3 cellular contexts compared by ENCODE assay signal in genomic region chr5:80631277-80632259, GRCh38.
TF ChIP-seq lines count a peak whose summit lies in the region.

No MANE protein-coding gene starts in this region.

TF ChIP-seq in GM23338, 12 proteins besides CTCF, POLR2A, EP300 and RAD21 (continues in another document):
- no peak for TF ChIP-seq NANOG (IDR thresholded peaks at IDR 0.05; ENCODE audit: borderline replicate concordance)
- TF ChIP-seq EZH2 (IDR thresholded peaks at IDR 0.05; ENCODE audit: low read depth, unreplicated experiment) = no peak
- no peak for TF ChIP-seq ETS1 (IDR thresholded peaks at IDR 0.05)
- no peak for TF ChIP-seq ZNF462 (CRISPR knock-in tag; IDR thresholded peaks at IDR 0.05)

TF ChIP-seq in K562, 482 proteins besides CTCF, POLR2A, EP300 and RAD21 (continues in another document):
- no peak for TF ChIP-seq ATF6 (CRISPR knock-in tag; IDR thresholded peaks at IDR 0.05)
- TF ChIP-seq BACH1 (tag; IDR thresholded peaks at IDR 0.05) = no peak
- no peak for TF ChIP-seq CBFB (CRISPR knock-in tag; IDR thresholded peaks at IDR 0.05)
- TF ChIP-seq ZSCAN32 (CRISPR knock-in tag; IDR thresholded peaks at IDR 0.05) = no peak
- TF ChIP-seq PML (IDR thresholded peaks at IDR 0.05; ENCODE audit: low read length) = no peak
- no peak for TF ChIP-seq DACH1 (IDR thresholded peaks at IDR 0.05; ENCODE audit: partially characterized antibody)
- TF ChIP-seq TEAD4 (IDR thresholded peaks at IDR 0.05; ENCODE audit: low read length) = 0 out of 2 replicates have a peak, but pooled peaks have one; percentile 22
- TF ChIP-seq TEAD4 (CRISPR knock-in tag; IDR thresholded peaks at IDR 0.05; ENCODE audit: borderline replicate concordance) = no peak
- TF ChIP-seq ETS2 (tag; IDR thresholded peaks at IDR 0.05; ENCODE audit: borderline replicate concordance, poor library complexity, severe bottlenecking) = no peak
- TF ChIP-seq DIDO1 (tag; IDR thresholded peaks at IDR 0.05; ENCODE audit: low read depth) = no peak
- no peak for TF ChIP-seq BRF2 (IDR thresholded peaks at IDR 0.05; ENCODE audit: borderline replicate concordance, insufficient read depth, insufficient read length)
- no peak for TF ChIP-seq CBX3 (IDR thresholded peaks at IDR 0.05; ENCODE audit: borderline replicate concordance in 1 of 2, low read length in 2 of 2)
- TF ChIP-seq ZBED1 (IDR thresholded peaks at IDR 0.05) = no peak
- no peak for TF ChIP-seq PREB (CRISPR knock-in tag; IDR thresholded peaks at IDR 0.05)
- no peak; the same call in 1 of the 2 replicates for TF ChIP-seq ZNF121 (CRISPR knock-in tag; conservative IDR thresholded peaks at IDR 0.05)
- TF ChIP-seq TCF3 (CRISPR knock-in tag; IDR thresholded peaks at IDR 0.05) = peak; percentile 63
- peak; percentile 77 for TF ChIP-seq CBFA2T3 (IDR thresholded peaks at IDR 0.05)
- TF ChIP-seq NR2F6 (CRISPR knock-in tag; IDR thresholded peaks at IDR 0.05) = no peak
- TF ChIP-seq XRCC3 (IDR thresholded peaks at IDR 0.05) = no peak
- TF ChIP-seq CBFA2T2 (conservative IDR thresholded peaks at IDR 0.05) = peak; percentile 46
- TF ChIP-seq MLX (CRISPR knock-in tag; conservative IDR thresholded peaks at IDR 0.05) = no peak
- TF ChIP-seq PHF8 (IDR thresholded peaks at IDR 0.05; ENCODE audit: borderline replicate concordance, low read length) = no peak
- TF ChIP-seq TAF9B (IDR thresholded peaks at IDR 0.05; ENCODE audit: partially characterized antibody) = no peak
- TF ChIP-seq ZNF780A (CRISPR knock-in tag; IDR thresholded peaks at IDR 0.05) = no peak
- no peak for TF ChIP-seq ATF2 (CRISPR knock-in tag; IDR thresholded peaks at IDR 0.05)

TF ChIP-seq in HepG2, 621 proteins besides CTCF, POLR2A, EP300 and RAD21 (continues in another document):
- TF ChIP-seq XRCC5 (optimal IDR thresholded peaks at IDR 0.05; ENCODE audit: low read length) (no peak), ZNF670 (CRISPR knock-in tag; IDR thresholded peaks at IDR 0.05; ENCODE audit: borderline replicate concordance) (no peak), ZC3H13 (CRISPR knock-in tag; IDR thresholded peaks at IDR 0.05) (no peak), HNF4A (CRISPR knock-in tag; IDR thresholded peaks at IDR 0.05) (peak; percentile 77), HES4 (CRISPR knock-in tag; IDR thresholded peaks at IDR 0.05; ENCODE audit: borderline replicate concordance) (no peak), ZNF652 (CRISPR knock-in tag; IDR thresholded peaks at IDR 0.05; ENCODE audit: borderline replicate concordance, low read depth) (peak; percentile 88), HDAC6 (IDR thresholded peaks at IDR 0.05; ENCODE audit: low read depth, low read length) (no peak), SIN3A (IDR thresholded peaks at IDR 0.05; ENCODE audit: borderline replicate concordance, low read depth, low read length) (no peak), MAFF (IDR thresholded peaks at IDR 0.05; ENCODE audit: low read depth, low read length) (no peak), POGZ (CRISPR knock-in tag; IDR thresholded peaks at IDR 0.05) (no peak), ZNF543 (CRISPR knock-in tag; IDR thresholded peaks at IDR 0.05) (0 out of 2 replicates have a peak, but pooled peaks have one; percentile 20), ASH2L (IDR thresholded peaks at IDR 0.05; ENCODE audit: insufficient read length, low read depth, low read length) (peak; percentile 71), SMAD9 (CRISPR knock-in tag; IDR thresholded peaks at IDR 0.05) (no peak), MLX (CRISPR knock-in tag; IDR thresholded peaks at IDR 0.05) (no peak), CENPBD1 (CRISPR knock-in tag; IDR thresholded peaks at IDR 0.05; ENCODE audit: borderline replicate concordance, low read depth) (no peak), SAP130 (CRISPR knock-in tag; IDR thresholded peaks at IDR 0.05; ENCODE audit: low read depth) (peak; percentile 46), ZBTB20 (CRISPR knock-in tag; IDR thresholded peaks at IDR 0.05; ENCODE audit: borderline replicate concordance, low read depth) (0 out of 2 replicates have a peak, but pooled peaks have one; percentile 26), WIZ (CRISPR knock-in tag; IDR thresholded peaks at IDR 0.05) (no peak), JUND (CRISPR knock-in tag; IDR thresholded peaks at IDR 0.05) (no peak), PHF20 (CRISPR knock-in tag; IDR thresholded peaks at IDR 0.05) (no peak), ZNF850 (CRISPR knock-in tag; conservative IDR thresholded peaks at IDR 0.05) (no peak), ELF3 (CRISPR knock-in tag; IDR thresholded peaks at IDR 0.05) (0 out of 2 replicates have a peak, but pooled peaks have one; percentile 14), ZNF432 (CRISPR knock-in tag; IDR thresholded peaks at IDR 0.05; ENCODE audit: borderline replicate concordance) (no peak), FOXP1 (IDR thresholded peaks at IDR 0.05) (no peak), FOXP1 (CRISPR knock-in tag; IDR thresholded peaks at IDR 0.05) (no peak), ARNT (IDR thresholded peaks at IDR 0.05) (no peak), ARHGAP35 (CRISPR knock-in tag; IDR thresholded peaks at IDR 0.05; ENCODE audit: borderline replicate concordance) (no peak), KMT2A (CRISPR knock-in tag; IDR thresholded peaks at IDR 0.05) (no peak), NCOR1 (IDR thresholded peaks at IDR 0.05; ENCODE audit: borderline replicate concordance, low read length) (peak; percentile 20; the same call in 1 of the 2 replicates), PBX2 (CRISPR knock-in tag; IDR thresholded peaks at IDR 0.05) (no peak), ZNF264 (CRISPR knock-in tag; IDR thresholded peaks at IDR 0.05) (no peak), HNRNPK (IDR thresholded peaks at IDR 0.05; ENCODE audit: low read depth, low read length, poor library complexity, severe bottlenecking) (no peak), GATAD2A (CRISPR knock-in tag; IDR thresholded peaks at IDR 0.05) (peak; percentile 52), NAIF1 (CRISPR knock-in tag; IDR thresholded peaks at IDR 0.05; ENCODE audit: borderline replicate concordance) (peak; percentile 31; the same call in 1 of the 2 replicates), HDAC2 (CRISPR knock-in tag; IDR thresholded peaks at IDR 0.05) (peak; percentile 47), ZNF614 (CRISPR knock-in tag; IDR thresholded peaks at IDR 0.05; ENCODE audit: borderline replicate concordance) (no peak), ZNF331 (CRISPR knock-in tag; IDR thresholded peaks at IDR 0.05) (peak; percentile 32; the same call in 1 of the 2 replicates), KLF9 (CRISPR knock-in tag; IDR thresholded peaks at IDR 0.05; ENCODE audit: low read depth) (no peak), MTA1 (CRISPR knock-in tag; IDR thresholded peaks at IDR 0.05; ENCODE audit: borderline replicate concordance) (no peak), ZNF770 (CRISPR knock-in tag; IDR thresholded peaks at IDR 0.05) (no peak), PBX3 (CRISPR knock-in tag; IDR thresholded peaks at IDR 0.05; ENCODE audit: borderline replicate concordance) (no peak), ADNP (CRISPR knock-in tag; IDR thresholded peaks at IDR 0.05) (no peak), ZNF343 (CRISPR knock-in tag; IDR thresholded peaks at IDR 0.05) (no peak), BORCS8-MEF2B (CRISPR knock-in tag; IDR thresholded peaks at IDR 0.05) (no peak), POLR2AphosphoS2 (IDR thresholded peaks at IDR 0.05; ENCODE audit: low read depth, low read length) (no peak), PREB (CRISPR knock-in tag; IDR thresholded peaks at IDR 0.05) (no peak), EHMT2 (IDR thresholded peaks at IDR 0.05; ENCODE audit: borderline replicate concordance, low read depth, low read length) (no peak), TBL1XR1 (IDR thresholded peaks at IDR 0.05; ENCODE audit: borderline replicate concordance, low read length, partially characterized antibody) (no peak), SP5 (CRISPR knock-in tag; IDR thresholded peaks at IDR 0.05; ENCODE audit: borderline replicate concordance, low read depth) (peak; percentile 57; the same call in 1 of the 2 replicates), PAXIP1 (CRISPR knock-in tag; conservative IDR thresholded peaks at IDR 0.05) (peak; percentile 88), CREBL2 (CRISPR knock-in tag; IDR thresholded peaks at IDR 0.05; ENCODE audit: borderline replicate concordance) (no peak), NFKBIZ (CRISPR knock-in tag; IDR thresholded peaks at IDR 0.05) (no peak), ZNF883 (CRISPR knock-in tag; IDR thresholded peaks at IDR 0.05; ENCODE audit: not compliant biosample characterization) (no peak), SP4 (CRISPR knock-in tag; IDR thresholded peaks at IDR 0.05) (no peak), ZNF101 (CRISPR knock-in tag; IDR thresholded peaks at IDR 0.05; ENCODE audit: borderline replicate concordance, low read depth) (no peak), ZNF768 (CRISPR knock-in tag; IDR thresholded peaks at IDR 0.05) (no peak)
